In the genomic region with DNA sequence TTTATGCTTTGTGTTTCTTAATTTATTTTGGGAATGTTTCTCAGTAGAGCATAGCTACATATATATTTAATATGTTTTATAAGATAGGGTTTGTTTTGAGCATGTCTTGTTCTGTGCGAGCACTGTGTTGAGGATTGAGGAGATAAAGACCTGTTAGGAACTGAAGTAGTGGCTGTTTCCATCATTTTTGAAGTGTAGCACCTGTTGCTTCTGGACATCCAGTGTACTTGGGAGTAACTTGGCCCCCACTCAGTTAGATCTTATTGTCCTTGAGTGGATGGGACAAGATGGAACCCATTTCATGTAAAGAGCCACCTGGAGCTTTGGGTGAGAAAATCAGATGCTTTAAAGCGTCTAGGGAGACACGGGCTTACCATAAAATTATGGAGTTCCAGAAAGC, we compare ENCODE assay signal across 11 cellular contexts. TPM values are rescaled to one million over a fixed set of nuclear protein-coding genes. Genes with fewer than 3 reads are reported as not detected.
DNase-seq lines count a peak whose midpoint lies in the region; ATAC-seq and TF ChIP-seq lines count a peak whose summit lies in the region.
"Had no signal": no experiment of that assay in that cellular context is flagged by ENCODE, and none has a peak within 500 bp of the region (broad histone marks: within the 10 kb centered on the region; RNA-seq: fewer than 3 reads in every experiment).

No MANE protein-coding gene starts in this region.

- peaks cover 7 to 79% (median 17%) of the 10 kb centered on the region in 11 experiments; a peak in 14 of 22 replicates for H4K20me1 ChIP-seq in BLaER1 treated with 17β-estradiol and CSF1 and Interleukin-3, amounts not matched to agents 10 nM and 100 nM
- no peaks in the 10 kb centered on the region for H4K20me1 ChIP-seq in OCI-LY7 (ENCODE audit: insufficient read depth, low read length)

- TF ChIP-seq POLR2A in body of pancreas (IDR thresholded peaks at IDR 0.05), result no peak

- 73 to 80% methylated on average over 3 of the region's 3 CpGs for WGBS in body of pancreas, 2 donors

- H3K27me3 ChIP-seq in BLaER1 treated with 17β-estradiol and CSF1 and Interleukin-3, amounts not matched to agents 10 nM and 100 nM, result no peaks in the 10 kb centered on the region
- H3K27me3 ChIP-seq in body of pancreas, result no peaks in the 10 kb centered on the region

- no TSS peak for BruUV-seq in OCI-LY7 (replicated peaks; lab: Mats Ljungman, UMichigan)

- H3K27me3 Mint-ChIP-seq in activated T-cell treated with anti-CD3 and anti-CD28 coated beads, Interleukin-2, amount 50 U/mL, for 24 hours, result no peaks in the 10 kb centered on the region
- peaks cover 3 to 7% (median 5%) of the 10 kb centered on the region in 3 donors for H3K27me3 Mint-ChIP-seq in immature natural killer cell (ENCODE audit: low read depth in 3 of 3)
- H3K27me3 Mint-ChIP-seq: CD4-positive, alpha-beta memory T cell had no signal

- peak overlapping the region in 6 of 11 experiments; percentile 44 to 99 (median 64); a peak in 8 of 22 replicates for H3K27ac ChIP-seq in BLaER1 treated with 17β-estradiol and CSF1 and Interleukin-3, amounts not matched to agents 10 nM and 100 nM
- H3K27ac ChIP-seq in OCI-LY7 (ENCODE audit: low read depth, low read length, poor library complexity, severe bottlenecking) (no peak overlapping the region), body of pancreas (no peak overlapping the region)

- peak overlapping the region in 7 of 11 experiments; percentile 5 to 99 (median 97); a peak in 10 of 22 replicates for H3K4me2 ChIP-seq in BLaER1 treated with 17β-estradiol and CSF1 and Interleukin-3, amounts not matched to agents 10 nM and 100 nM
- H3K4me2 ChIP-seq in OCI-LY7 (ENCODE audit: low read length), result peak overlapping the region; percentile 25
- H3K4me2 ChIP-seq: GM23338 had no signal

- H3K4me1 ChIP-seq in BLaER1 treated with 17β-estradiol and CSF1 and Interleukin-3, amounts not matched to agents 10 nM and 100 nM, result peaks cover 47 to 100% (median 78%) of the 10 kb centered on the region in 10 experiments
- H3K4me1 ChIP-seq in OCI-LY7 (ENCODE audit: insufficient read depth, low read length, poor library complexity, severe bottlenecking) (peaks cover 57% of the 10 kb centered on the region), body of pancreas (peaks cover 14% of the 10 kb centered on the region)

- peak overlapping the region in 6 of 11 experiments; percentile 11 to 59 (median 26); a peak in 5 of 22 replicates for H3K9ac ChIP-seq in BLaER1 treated with 17β-estradiol and CSF1 and Interleukin-3, amounts not matched to agents 10 nM and 100 nM

- H3K79me2 ChIP-seq in OCI-LY7 (ENCODE audit: insufficient read depth, low read depth, low read length), result peaks cover 4% of the 10 kb centered on the region; the same call in 1 of the 2 replicates

- TF ChIP-seq CTCF in OCI-LY7 (conservative IDR thresholded peaks at IDR 0.05; ENCODE audit: low read length) (no peak), body of pancreas (IDR thresholded peaks at IDR 0.05) (no peak)

- H3K4me3 ChIP-seq in BLaER1 treated with 17β-estradiol and CSF1 and Interleukin-3, amounts not matched to agents 10 nM and 100 nM, result no peak overlapping the region
- H3K4me3 ChIP-seq in OCI-LY7 (ENCODE audit: low read depth, low read length, poor library complexity, severe bottlenecking) (no peak overlapping the region), body of pancreas (no peak overlapping the region)
- H3K4me3 ChIP-seq: GM23338 had no signal

- H3K36me3 Mint-ChIP-seq in activated T-cell treated with anti-CD3 and anti-CD28 coated beads, Interleukin-2, amount 50 U/mL, for 24 hours (ENCODE audit: low read depth), result peaks cover 34% of the 10 kb centered on the region
- H3K36me3 Mint-ChIP-seq in immature natural killer cell, result peaks cover 13 to 23% (median 19%) of the 10 kb centered on the region in 3 donors

- peak overlapping the region; percentile 44 for H3K27ac Mint-ChIP-seq in activated T-cell treated with anti-CD3 and anti-CD28 coated beads, Interleukin-2, amount 50 U/mL, for 24 hours
- H3K27ac Mint-ChIP-seq in immature natural killer cell, result peak overlapping the region in 5 of 6 donors; percentile 55 to 87 (median 82)
- H3K27ac Mint-ChIP-seq: GM23338 had no signal

- peak overlapping the region; percentile 5 for H2AFZ ChIP-seq in OCI-LY7 (ENCODE audit: low read length)
- H2AFZ ChIP-seq: GM23338 had no signal

- H3K9me3 Mint-ChIP-seq in activated T-cell treated with anti-CD3 and anti-CD28 coated beads, Interleukin-2, amount 50 U/mL, for 24 hours, result no peaks in the 10 kb centered on the region
- no peaks in the 10 kb centered on the region for H3K9me3 Mint-ChIP-seq in immature natural killer cell
- H3K9me3 Mint-ChIP-seq: CD4-positive, alpha-beta memory T cell; GM23338 had no signal

- intact Hi-C loops in OCI-LY7 (cut with micrococcal nuclease; ENCODE audit: unreplicated experiment), result loop anchor here (2.0 to 5.0 kb wide), 3 partner anchors 63 to 191 kb away; no protein-coding TSS in a partner anchor
- intact Hi-C loops in body of pancreas (cut with DNase I), result loop anchor here (10.0 kb wide), 1 partner anchor 185 kb away; no protein-coding TSS in a partner anchor

- no peak overlapping the region for H3K4me3 Mint-ChIP-seq in activated T-cell treated with anti-CD3 and anti-CD28 coated beads, Interleukin-2, amount 50 U/mL, for 24 hours
- no peak overlapping the region for H3K4me3 Mint-ChIP-seq in immature natural killer cell
- H3K4me3 Mint-ChIP-seq: GM23338 had no signal

- DNase-seq in activated T-cell treated with anti-CD3 and anti-CD28 coated beads, Interleukin-2, amount 50 U/mL, for 24 hours, result no peak
- DNase-seq in activated T-cell treated with anti-CD3 and anti-CD28 coated beads for 4 hours (no peak), OCI-LY7 (ENCODE audit: low spot score) (no peak), immature natural killer cell (no peak), body of pancreas (no peak), NCI-H2107 (lab: John Stamatoyannopoulos, UW) (no peak), NAMALWA (ENCODE audit: low spot score) (no peak)
- DNase-seq: 8988T had no signal

- no peaks in the 10 kb centered on the region for H3K9me3 ChIP-seq in BLaER1 treated with 17β-estradiol and CSF1 and Interleukin-3, amounts not matched to agents 10 nM and 100 nM (replicated peaks in 1 of 11)
- H3K9me3 ChIP-seq in OCI-LY7 (ENCODE audit: low read length), result no peaks in the 10 kb centered on the region
- no peaks in the 10 kb centered on the region for H3K9me3 ChIP-seq in body of pancreas

- CTCF ChIA-PET in OCI-LY7 (lab: Charles Lee; ENCODE audit: unreplicated experiment), result interaction anchor here (0.6 to 1.8 kb wide), 8 partner anchors 20 to 223 kb away, joined by 3 to 7 read pairs (median 5); no protein-coding TSS in a partner anchor

- peaks cover 45% of the 10 kb centered on the region for H3K4me1 Mint-ChIP-seq in activated T-cell treated with anti-CD3 and anti-CD28 coated beads, Interleukin-2, amount 50 U/mL, for 24 hours (ENCODE audit: low read depth)
- H3K4me1 Mint-ChIP-seq in immature natural killer cell, result peaks cover 56 to 88% of the 10 kb centered on the region in 2 donors
- H3K4me1 Mint-ChIP-seq: GM23338 had no signal

- peaks cover 15 to 43% (median 33%) of the 10 kb centered on the region in 11 experiments; a peak in 21 of 22 replicates for H3K36me3 ChIP-seq in BLaER1 treated with 17β-estradiol and CSF1 and Interleukin-3, amounts not matched to agents 10 nM and 100 nM
- H3K36me3 ChIP-seq in OCI-LY7 (ENCODE audit: insufficient read depth, low read length) (peaks cover 15% of the 10 kb centered on the region; the same call in 1 of the 2 replicates), body of pancreas (replicated peaks in 1 of 2; ENCODE audit: insufficient read depth in 1 of 2, low read depth in 2 of 2) (no peaks in the 10 kb centered on the region)

- POLR2A ChIA-PET in OCI-LY7 (lab: Charles Lee), result interaction anchor here (0.6 to 12.2 kb wide), 11 partner anchors 22 to 318 kb away, joined by 3 to 165 read pairs (median 4); no protein-coding TSS in a partner anchor

- no peaks in the 10 kb centered on the region for H3K9me2 ChIP-seq in OCI-LY7 (ENCODE audit: insufficient read depth, low read length)

- no peak for ATAC-seq in body of pancreas

RNA-seq across cellular contexts. Expression of a gene that starts 8.7 kb away (rescaled TPM):
- 134 and 161 TPM in 2 replicates for total RNA-seq in OCI-LY7 (2014; rRNA removed; shearing (Covaris generic))
- 236 and 264 TPM in 2 replicates for total RNA-seq in OCI-LY7 (2022)
- 100 to 1,000 TPM; 214 to 250 (median 236) TPM for polyA plus RNA-seq in immature natural killer cell
- 10 to 100 TPM; 59.0 to 77.6 TPM for total RNA-seq in body of pancreas

Comparison
In these comparisons a context has a peak if more than half of its experiments do, and no peak if none do; other contexts are left out.
1. H3K27ac ChIP-seq: peak in BLaER1 treated with 17β-estradiol and CSF1 and Interleukin-3, amounts not matched to agents 10 nM and 100 nM (6 of 11); none in OCI-LY7 (single experiment) and body of pancreas (0 of 4).